Comparison of ENCODE assay signal across 16 cellular contexts in genomic region chr7:150374026-150374425, GRCh38. TPM values are rescaled to one million over a fixed set of nuclear protein-coding genes. Genes with fewer than 3 reads are reported as not detected.
DNase-seq lines count a peak whose midpoint lies in the region; ATAC-seq and TF ChIP-seq lines count a peak whose summit lies in the region.
"Had no signal": no experiment of that assay in that cellular context is flagged by ENCODE, and none has a peak within 500 bp of the region (broad histone marks: within the 10 kb centered on the region; RNA-seq: fewer than 3 reads in every experiment).

No MANE protein-coding gene starts in this region.

- H3K9me3 ChIP-seq in OCI-LY3 (ENCODE audit: insufficient read depth, low read length) (no peaks in the 10 kb centered on the region), esophagus squamous epithelium (no peaks in the 10 kb centered on the region), sigmoid colon (no peaks in the 10 kb centered on the region), GM23248 (ENCODE audit: low read depth) (no peaks in the 10 kb centered on the region)
- H3K9me3 ChIP-seq: heart left ventricle had no signal

- H3K9me2 ChIP-seq in GM23248 (ENCODE audit: insufficient read depth), result no peaks in the 10 kb centered on the region

- no peaks in the 10 kb centered on the region for H3K27me3 ChIP-seq in OCI-LY3 (ENCODE audit: low read depth, low read length)
- no peaks in the 10 kb centered on the region for H3K27me3 ChIP-seq in esophagus squamous epithelium
- H3K27me3 ChIP-seq in sigmoid colon, result no peaks in the 10 kb centered on the region
- H3K27me3 ChIP-seq in GM23248 (replicated peaks; ENCODE audit: insufficient read depth), result no peaks in the 10 kb centered on the region
- H3K27me3 ChIP-seq: heart left ventricle had no signal

- H3K4me3 Mint-ChIP-seq in activated T-cell treated with anti-CD3 and anti-CD28 coated beads, Interleukin-2, amount 50 U/mL, for 72 hours, result no peak overlapping the region
- H3K4me3 Mint-ChIP-seq in activated T-helper 17 cell treated with anti-CD3 and anti-CD28 coated beads, Interleukin-2, amount 50 U/mL, for 72 hours, result no peak overlapping the region

- no peaks in the 10 kb centered on the region for H3K27me3 Mint-ChIP-seq in activated T-cell treated with anti-CD3 and anti-CD28 coated beads, Interleukin-2, amount 50 U/mL, for 72 hours (ENCODE audit: low read depth)
- no peaks in the 10 kb centered on the region for H3K27me3 Mint-ChIP-seq in activated T-helper 17 cell treated with anti-CD3 and anti-CD28 coated beads, Interleukin-2, amount 50 U/mL, for 72 hours
- H3K27me3 Mint-ChIP-seq: central memory CD8-positive, alpha-beta T cell had no signal

- no peaks in the 10 kb centered on the region for H3K36me3 Mint-ChIP-seq in activated T-cell treated with anti-CD3 and anti-CD28 coated beads, Interleukin-2, amount 50 U/mL, for 72 hours (ENCODE audit: insufficient read depth in 2 of 2)
- peaks cover 30% of the 10 kb centered on the region for H3K36me3 Mint-ChIP-seq in activated T-helper 17 cell treated with anti-CD3 and anti-CD28 coated beads, Interleukin-2, amount 50 U/mL, for 72 hours (ENCODE audit: low read depth)

- TF ChIP-seq CTCF in OCI-LY3 (IDR thresholded peaks at IDR 0.05; ENCODE audit: low read depth, low read length) (no peak), esophagus squamous epithelium (IDR thresholded peaks at IDR 0.05) (no peak), sigmoid colon (IDR thresholded peaks at IDR 0.05) (no peak)

- intact Hi-C loops in esophagus squamous epithelium (cut with DNase I), result no loop called here
- intact Hi-C loops in sigmoid colon (cut with DNase I), result loop anchor here (10.0 kb wide), 1 partner anchor 591 kb away; no protein-coding TSS in a partner anchor

- no peaks in the 10 kb centered on the region for H3K9me3 Mint-ChIP-seq in activated T-cell treated with anti-CD3 and anti-CD28 coated beads, Interleukin-2, amount 50 U/mL, for 72 hours
- H3K9me3 Mint-ChIP-seq in activated T-helper 17 cell treated with anti-CD3 and anti-CD28 coated beads, Interleukin-2, amount 50 U/mL, for 72 hours, result no peaks in the 10 kb centered on the region
- H3K9me3 Mint-ChIP-seq: central memory CD8-positive, alpha-beta T cell had no signal

- TF ChIP-seq EP300 in sigmoid colon (IDR thresholded peaks at IDR 0.05), result no peak

- H4K20me1 ChIP-seq in OCI-LY3 (ENCODE audit: insufficient read depth, low read length), result peaks cover 50% of the 10 kb centered on the region
- H4K20me1 ChIP-seq in GM23248 (ENCODE audit: insufficient read depth), result no peaks in the 10 kb centered on the region

- WGBS in esophagus squamous epithelium, 2 donors, result 71 to 77% methylated on average over 1 to 4 of the region's 4 CpGs
- WGBS in sigmoid colon, 2 donors, result 18 to 70% methylated on average over 4 of the region's 4 CpGs
- WGBS in GM23248 (ENCODE audit: low coverage in 1 of 2, low lambda C conversion rate in 2 of 2, missing lambda C conversion rate in 2 of 2), 2 experiments, result 98 to 99% methylated on average over 4 of the region's 4 CpGs

- H3K4me1 ChIP-seq in OCI-LY3 (ENCODE audit: low read length) (peaks cover 63% of the 10 kb centered on the region), esophagus squamous epithelium (peaks cover 46 to 81% (median 52%) of the 10 kb centered on the region in 3 donors), sigmoid colon (peaks cover 0 to 48% (median 43%) of the 10 kb centered on the region in 4 donors), GM23248 (ENCODE audit: insufficient read depth) (peaks cover 22% of the 10 kb centered on the region)

- H3F3A ChIP-seq in GM23248 (ENCODE audit: insufficient read depth), result peaks cover 11% of the 10 kb centered on the region; the same call in 1 of the 2 replicates

- H3K9ac ChIP-seq in OCI-LY3 (ENCODE audit: low read length), result no peak overlapping the region
- no peak overlapping the region for H3K9ac ChIP-seq in GM23248

- H3K4me2 ChIP-seq in OCI-LY3 (ENCODE audit: low read length) (peak overlapping the region; percentile 20; the same call in 1 of the 2 replicates), GM23248 (ENCODE audit: unreplicated experiment) (no peak overlapping the region)

- in situ Hi-C loops in GM23248 (cut with MboI), result no loop called here

- H3K4me3 ChIP-seq in OCI-LY3 (ENCODE audit: low read length) (no peak overlapping the region), esophagus squamous epithelium (peak overlapping the region in 1 of 4 donors; percentile 35), sigmoid colon (no peak overlapping the region), GM23248 (no peak overlapping the region)
- H3K4me3 ChIP-seq: heart left ventricle had no signal

- TF ChIP-seq POLR2A in esophagus squamous epithelium (IDR thresholded peaks at IDR 0.05) (no peak), sigmoid colon (IDR thresholded peaks at IDR 0.05) (no peak)

- H3K79me2 ChIP-seq in OCI-LY3 (ENCODE audit: low read length) (peaks cover 84% of the 10 kb centered on the region), GM23248 (ENCODE audit: insufficient read depth) (peaks cover 5% of the 10 kb centered on the region; the same call in 1 of the 2 replicates)

- DNase-seq in activated T-cell treated with anti-CD3 and anti-CD28 coated beads, Interleukin-2, amount 50 U/mL, for 72 hours, result no peak
- DNase-seq in activated T-cell treated with anti-CD3 and anti-CD28 coated beads, Interleukin-2, amount 50 U/mL, for 1 hour, result no peak
- no peak for DNase-seq in esophagus squamous epithelium (lab: John Stamatoyannopoulos, UW)
- DNase-seq in sigmoid colon, result peak; percentile 58
- no peak for DNase-seq in GM23248
- no peak for DNase-seq in DMS53 treated with DMSO at 0.1 percent for 48 hours (lab: John Stamatoyannopoulos, UW; ENCODE audit: unreplicated experiment)
- DNase-seq: activated naive CD4-positive, alpha-beta T cell treated with anti-CD3 and anti-CD28 coated beads, Interleukin-2, amount 50 U/mL, for 16 hours; GOT3; heart left ventricle; KG1; NCI-H187; T-helper 9 cell had no signal

- no peak for ATAC-seq in activated T-cell treated with anti-CD3 and anti-CD28 coated beads, Interleukin-2, amount 50 U/mL, for 72 hours (replicated peaks in 1 of 2)
- no peak for ATAC-seq in activated T-helper 17 cell treated with anti-CD3 and anti-CD28 coated beads, Interleukin-2, amount 50 U/mL, for 72 hours (replicated peaks)

- H3K4me1 Mint-ChIP-seq in activated T-cell treated with anti-CD3 and anti-CD28 coated beads, Interleukin-2, amount 50 U/mL, for 72 hours (ENCODE audit: low read depth), result peaks cover 61% of the 10 kb centered on the region
- peaks cover 22% of the 10 kb centered on the region for H3K4me1 Mint-ChIP-seq in activated T-helper 17 cell treated with anti-CD3 and anti-CD28 coated beads, Interleukin-2, amount 50 U/mL, for 72 hours

- peak overlapping the region; percentile 58 for H3K27ac Mint-ChIP-seq in activated T-cell treated with anti-CD3 and anti-CD28 coated beads, Interleukin-2, amount 50 U/mL, for 72 hours
- H3K27ac Mint-ChIP-seq in activated T-helper 17 cell treated with anti-CD3 and anti-CD28 coated beads, Interleukin-2, amount 50 U/mL, for 72 hours, result no peak overlapping the region

- peak overlapping the region; percentile 33 for H3K27ac ChIP-seq in OCI-LY3 (ENCODE audit: low read length)
- H3K27ac ChIP-seq in esophagus squamous epithelium, result peak overlapping the region in 3 of 4 donors; percentile 62 to 74 (median 68)
- peak overlapping the region in 2 of 4 donors; percentile 26 to 37 for H3K27ac ChIP-seq in sigmoid colon
- H3K27ac ChIP-seq in GM23248, result no peak overlapping the region

- H2AFZ ChIP-seq in OCI-LY3 (ENCODE audit: low read depth, low read length) (no peak overlapping the region), GM23248 (no peak overlapping the region)

- H3K36me3 ChIP-seq in OCI-LY3 (replicated peaks; ENCODE audit: low read depth, low read length), result peaks cover 55% of the 10 kb centered on the region
- H3K36me3 ChIP-seq in esophagus squamous epithelium, result peaks cover 14 to 43% (median 18%) of the 10 kb centered on the region in 3 donors
- H3K36me3 ChIP-seq in sigmoid colon, result peaks cover 0 to 47% (median 19%) of the 10 kb centered on the region in 4 donors
- H3K36me3 ChIP-seq in GM23248 (ENCODE audit: low read depth), result 0 out of 2 replicates have a peak, but pooled peaks cover 2% of the 10 kb centered on the region

RNA-seq across cellular contexts. Expression of gene ZNF775, which starts 5.1 kb away (rescaled TPM):
- total RNA-seq in activated T-cell treated with anti-CD3 and anti-CD28 coated beads, Interleukin-2, amount 50 U/mL, for 72 hours, result 1 to 10 TPM; 6.5 to 8.2 TPM
- total RNA-seq in esophagus squamous epithelium, result 1 to 10 TPM; 1.2 to 2.3 (median 1.8) TPM
- 10 to 100 TPM in 1 of 4 donors, 1 to 10 TPM in 3; 6.1 to 10.7 (median 6.9) TPM for total RNA-seq in sigmoid colon
- polyA plus RNA-seq in sigmoid colon, result 1 to 10 TPM; 3.0 to 6.1 (median 5.4) TPM
- total RNA-seq in GM23248 (2014; rRNA removed; shearing (Covaris generic)), result 3.9 and 5.2 TPM in 2 replicates
- polyA plus RNA-seq in GM23248 (2016; fragmentation: Nextera tagmentation; extraction: Ambion mirVana), result 0.75 and 1.6 TPM in 2 replicates
- total RNA-seq in activated T-helper 17 cell treated with anti-CD3 and anti-CD28 coated beads, Interleukin-2, amount 50 U/mL, for 72 hours, result 1 to 10 TPM; 2.5 to 3.2 TPM

RNA-seq across cellular contexts. Expression of gene REPIN1, which starts 5.4 kb away (rescaled TPM):
- total RNA-seq in activated T-cell treated with anti-CD3 and anti-CD28 coated beads, Interleukin-2, amount 50 U/mL, for 72 hours, result 10 to 100 TPM; 53.6 to 73.7 TPM
- total RNA-seq in esophagus squamous epithelium (10 to 100 TPM; 42.8 to 75.7 (median 63.2) TPM), sigmoid colon (10 to 100 TPM; 56.3 to 63.7 (median 57.0) TPM)
- polyA plus RNA-seq in sigmoid colon (100 to 1,000 TPM in 1 of 3 donors, 10 to 100 TPM in 2; 50.9 to 131 (median 52.3) TPM), GM23248 (2016; fragmentation: Nextera tagmentation; extraction: Ambion mirVana) (15.8 and 17.3 TPM in 2 replicates)
- 48.1 and 53.5 TPM in 2 replicates for total RNA-seq in GM23248 (2014; rRNA removed; shearing (Covaris generic))
- total RNA-seq in activated T-helper 17 cell treated with anti-CD3 and anti-CD28 coated beads, Interleukin-2, amount 50 U/mL, for 72 hours, result 10 to 100 TPM; 68.1 to 79.6 TPM

RNA-seq across cellular contexts. Expression of gene RARRES2, which starts 32.6 kb away (rescaled TPM):
- total RNA-seq in activated T-cell treated with anti-CD3 and anti-CD28 coated beads, Interleukin-2, amount 50 U/mL, for 72 hours, result not detected
- 100 to 1,000 TPM in 1 of 4 donors, 10 to 100 TPM in 1, 1 to 10 TPM in 2; 1.1 to 111 (median 14.9) TPM for total RNA-seq in esophagus squamous epithelium
- total RNA-seq in sigmoid colon, result 100 to 1,000 TPM; 257 to 447 (median 388) TPM
- 100 to 1,000 TPM in 2 of 3 donors, 10 to 100 TPM in 1; 28.9 to 289 (median 132) TPM for polyA plus RNA-seq in sigmoid colon
- total RNA-seq in GM23248 (2014; rRNA removed; shearing (Covaris generic)), result not detected in 2 replicates
- not detected in 2 replicates for polyA plus RNA-seq in GM23248 (2016; fragmentation: Nextera tagmentation; extraction: Ambion mirVana)
- total RNA-seq in activated T-helper 17 cell treated with anti-CD3 and anti-CD28 coated beads, Interleukin-2, amount 50 U/mL, for 72 hours, result not detected

RNA-seq across cellular contexts. Expression of gene ACTR3C, which starts 50.7 kb away (rescaled TPM):
- total RNA-seq in activated T-cell treated with anti-CD3 and anti-CD28 coated beads, Interleukin-2, amount 50 U/mL, for 72 hours, result 10 to 100 TPM in 1 of 2 donors, 1 to 10 TPM in 1; 6.3 to 13.0 TPM
- 10 to 100 TPM in 3 of 4 donors, 1 to 10 TPM in 1; 8.3 to 25.6 (median 17.4) TPM for total RNA-seq in esophagus squamous epithelium
- 10 to 100 TPM in 1 of 4 donors, 1 to 10 TPM in 3; 2.9 to 13.3 (median 8.3) TPM for total RNA-seq in sigmoid colon
- polyA plus RNA-seq in sigmoid colon, result 10 to 100 TPM in 1 of 3 donors, 1 to 10 TPM in 2; 3.6 to 12.4 (median 5.3) TPM
- not detected in 2 replicates for total RNA-seq in GM23248 (2014; rRNA removed; shearing (Covaris generic))
- not detected in 2 replicates for polyA plus RNA-seq in GM23248 (2016; fragmentation: Nextera tagmentation; extraction: Ambion mirVana)
- 10 to 100 TPM in 1 of 2 donors, 1 to 10 TPM in 1; 9.4 to 11.1 TPM for total RNA-seq in activated T-helper 17 cell treated with anti-CD3 and anti-CD28 coated beads, Interleukin-2, amount 50 U/mL, for 72 hours

RNA-seq across cellular contexts. Expression of gene LRRC61, which starts 50.9 kb away (rescaled TPM):
- 10 to 100 TPM; 37.1 to 37.3 TPM for total RNA-seq in activated T-cell treated with anti-CD3 and anti-CD28 coated beads, Interleukin-2, amount 50 U/mL, for 72 hours
- 10 to 100 TPM; 12.1 to 24.5 (median 14.5) TPM for total RNA-seq in esophagus squamous epithelium
- total RNA-seq in sigmoid colon, result 10 to 100 TPM; 10.3 to 14.0 (median 11.0) TPM
- polyA plus RNA-seq in sigmoid colon, result 10 to 100 TPM in 2 of 3 donors, 1 to 10 TPM in 1; 4.4 to 18.6 (median 10.8) TPM
- not detected in 2 replicates for total RNA-seq in GM23248 (2014; rRNA removed; shearing (Covaris generic))
- not detected in 2 replicates for polyA plus RNA-seq in GM23248 (2016; fragmentation: Nextera tagmentation; extraction: Ambion mirVana)
- 10 to 100 TPM; 32.7 to 61.6 TPM for total RNA-seq in activated T-helper 17 cell treated with anti-CD3 and anti-CD28 coated beads, Interleukin-2, amount 50 U/mL, for 72 hours
- total RNA-seq: myocyte had no signal
